ENCODE assay signal across 1 cellular context in genomic region chr13:29850213-29850898, GRCh38.
A peak's percentile ranks its signal among the peaks of the same experiment; 100 is the strongest.
TF ChIP-seq lines count a peak whose summit lies in the region.

UBL3 (minus strand) TSS chr13:29850617; CDS start chr13:29849538, 1,079 bp downstream.

TF ChIP-seq in GM12878, 131 proteins besides CTCF, POLR2A, EP300 and RAD21 (continued from another document and continues in another):
- no peak for TF ChIP-seq PAX5 (IDR thresholded peaks at IDR 0.05; ENCODE audit: borderline replicate concordance, low read depth, low read length)
- TF ChIP-seq BCLAF1 (IDR thresholded peaks at IDR 0.05), result no peak
- TF ChIP-seq CHD2 (IDR thresholded peaks at IDR 0.05; ENCODE audit: borderline replicate concordance, low read depth, low read length), result peak; percentile 89
- no peak for TF ChIP-seq NR2C2 (IDR thresholded peaks at IDR 0.05; ENCODE audit: borderline replicate concordance, control insufficient read depth, insufficient read length, low read depth)
- peak; percentile 47; the same call in 1 of the 2 replicates for TF ChIP-seq ZBTB40 (IDR thresholded peaks at IDR 0.05; ENCODE audit: borderline replicate concordance)
- TF ChIP-seq BHLHE40 (IDR thresholded peaks at IDR 0.05; ENCODE audit: borderline replicate concordance in 1 of 2, low read depth in 2 of 2, low read length in 1 of 2), result peak; percentile 57 to 80
- 0 out of 2 replicates have a peak, but pooled peaks have one; percentile 16 for TF ChIP-seq CBFB (IDR thresholded peaks at IDR 0.05; ENCODE audit: low read depth)
- no peak for TF ChIP-seq STAT3 (IDR thresholded peaks at IDR 0.05; ENCODE audit: low read depth, low read length)
- TF ChIP-seq POLR2AphosphoS2 (IDR thresholded peaks at IDR 0.05; ENCODE audit: low read depth, low read length), result peak; percentile 82
- TF ChIP-seq CREB1 (IDR thresholded peaks at IDR 0.05; ENCODE audit: low read depth), result peak; percentile 97
- peak; percentile 13; the same call in 1 of the 2 replicates for TF ChIP-seq EED (IDR thresholded peaks at IDR 0.05; ENCODE audit: low read depth)
- TF ChIP-seq TCF3 (IDR thresholded peaks at IDR 0.05; ENCODE audit: borderline replicate concordance, insufficient read depth, low read depth, low read length), result 0 out of 2 replicates have a peak, but pooled peaks have one; percentile 42
- TF ChIP-seq ZNF217 (IDR thresholded peaks at IDR 0.05), result no peak
- no peak for TF ChIP-seq BCL3 (IDR thresholded peaks at IDR 0.05; ENCODE audit: borderline replicate concordance, insufficient read depth, low read depth, low read length, poor library complexity, severe bottlenecking)
- TF ChIP-seq SUPT20H (IDR thresholded peaks at IDR 0.05; ENCODE audit: borderline replicate concordance, control insufficient read depth, low read depth, low read length), result no peak
- TF ChIP-seq SMAD1 (IDR thresholded peaks at IDR 0.05; ENCODE audit: low read depth, partially characterized antibody), result peak; percentile 60
- TF ChIP-seq CEBPB (IDR thresholded peaks at IDR 0.05; ENCODE audit: borderline replicate concordance in 1 of 2, low read depth in 2 of 2, low read length in 2 of 2), result no peak
- TF ChIP-seq NFIC (IDR thresholded peaks at IDR 0.05; ENCODE audit: low read depth, low read length), result no peak
- TF ChIP-seq TAF1 (IDR thresholded peaks at IDR 0.05; ENCODE audit: borderline replicate concordance, low read depth, low read length), result peak; percentile 61
- peak; percentile 69 for TF ChIP-seq RELB (IDR thresholded peaks at IDR 0.05; ENCODE audit: low read depth)
- peak; percentile 27; the same call in 1 of the 2 replicates for TF ChIP-seq PKNOX1 (IDR thresholded peaks at IDR 0.05)
- TF ChIP-seq RUNX3 (IDR thresholded peaks at IDR 0.05; ENCODE audit: low read length), result no peak
- 0 out of 2 replicates have a peak, but pooled peaks have one; percentile 20 for TF ChIP-seq NR2C1 (IDR thresholded peaks at IDR 0.05)
- TF ChIP-seq ATF7 (IDR thresholded peaks at IDR 0.05; ENCODE audit: low read depth), result peak; percentile 58; the same call in 1 of the 2 replicates
- no peak for TF ChIP-seq ZSCAN29 (IDR thresholded peaks at IDR 0.05)
- TF ChIP-seq NKRF (conservative IDR thresholded peaks at IDR 0.05), result 0 out of 2 replicates have a peak, but pooled peaks have one; percentile 69
- peak; percentile 30 for TF ChIP-seq KLF5 (IDR thresholded peaks at IDR 0.05; ENCODE audit: partially characterized antibody)
- peak; percentile 97 for TF ChIP-seq CREM (IDR thresholded peaks at IDR 0.05; ENCODE audit: low read depth)
- TF ChIP-seq MLLT1 (IDR thresholded peaks at IDR 0.05), result peak; percentile 61
- TF ChIP-seq ZNF207 (IDR thresholded peaks at IDR 0.05; ENCODE audit: borderline replicate concordance), result peak; percentile 63; the same call in 1 of the 2 replicates
- TF ChIP-seq SUZ12 (IDR thresholded peaks at IDR 0.05; ENCODE audit: unreplicated experiment), result no peak
- TF ChIP-seq CHD1 (IDR thresholded peaks at IDR 0.05; ENCODE audit: low read depth, low read length), result no peak
- TF ChIP-seq YY1 (IDR thresholded peaks at IDR 0.05; ENCODE audit: low read depth, low read length), result peak; percentile 94
- TF ChIP-seq E4F1 (IDR thresholded peaks at IDR 0.05; ENCODE audit: borderline replicate concordance, partially characterized antibody), result no peak
- peak; percentile 20; the same call in 1 of the 2 replicates for TF ChIP-seq GATAD2B (conservative IDR thresholded peaks at IDR 0.05; ENCODE audit: low read depth)
- TF ChIP-seq ASH2L (IDR thresholded peaks at IDR 0.05; ENCODE audit: borderline replicate concordance, low read depth), result 0 out of 2 replicates have a peak, but pooled peaks have one; percentile 24
- TF ChIP-seq PML (IDR thresholded peaks at IDR 0.05; ENCODE audit: low read length), result no peak
- TF ChIP-seq SPI1 (IDR thresholded peaks at IDR 0.05; ENCODE audit: borderline replicate concordance, insufficient read depth, low read depth, low read length), result no peak
- TF ChIP-seq JUND (IDR thresholded peaks at IDR 0.05; ENCODE audit: low read depth, low read length), result no peak
- TF ChIP-seq SIN3A (IDR thresholded peaks at IDR 0.05; ENCODE audit: low read depth, low read length), result peak; percentile 82; the same call in 1 of the 2 replicates
- no peak for TF ChIP-seq CBX3 (IDR thresholded peaks at IDR 0.05; ENCODE audit: borderline replicate concordance, low read depth)
- no peak for TF ChIP-seq ATF3 (IDR thresholded peaks at IDR 0.05; ENCODE audit: borderline replicate concordance, extremely low read depth, low read depth, low read length)
- no peak for TF ChIP-seq ZNF274 (IDR thresholded peaks at IDR 0.05; ENCODE audit: insufficient read depth, insufficient read length)
- TF ChIP-seq NRF1 (conservative IDR thresholded peaks at IDR 0.05; ENCODE audit: low read depth, low read length), result no peak
- peak; percentile 36 for TF ChIP-seq RELA (IDR thresholded peaks at IDR 0.05; ENCODE audit: borderline replicate concordance, partially characterized antibody)
- peak; percentile 95 for TF ChIP-seq HDGF (IDR thresholded peaks at IDR 0.05)
